8 cellular contexts compared by ENCODE assay signal in genomic region chr1:30823969-30824735, GRCh38.
A peak's percentile ranks its signal among the peaks of the same experiment; 100 is the strongest.
DNase-seq lines count a peak whose midpoint lies in the region; ATAC-seq and TF ChIP-seq lines count a peak whose summit lies in the region.

No MANE protein-coding gene starts in this region.

- H3K4me1 Mint-ChIP-seq in T-cell, result peaks cover 22 to 29% (median 25%) of the 10 kb centered on the region in 3 donors
- peaks cover 33% of the 10 kb centered on the region for H3K4me1 Mint-ChIP-seq in type B pancreatic cell (ENCODE audit: unreplicated experiment)

- intact Hi-C loops in cardiac septum (cut with DNase I), result loop anchor here (5.0 kb wide), 1 partner anchor 63 kb away; no protein-coding TSS in a partner anchor

- peak overlapping the region; percentile 88 for H3K27ac ChIP-seq in parathyroid adenoma

- H3K27ac Mint-ChIP-seq in T-cell (peak overlapping the region in 1 of 2 donors; percentile 65), type B pancreatic cell (peak overlapping the region; percentile 84)

- POLR2A ChIA-PET in T-cell (lab: Charles Lee), result no interaction called here

- DNase-seq in GM06990 (ENCODE audit: extremely low read depth, insufficient read length), result peak; percentile 89
- DNase-seq in NCI-H146 (lab: John Stamatoyannopoulos, UW), result peak; percentile 90
- DNase-seq in T-cell, result peak in 31 of 34 experiments; percentile 11 to 50 (median 28)
- peak; percentile 100 for DNase-seq in amniotic epithelial cell (ENCODE audit: low read depth)
- DNase-seq in cardiac septum (ENCODE audit: low spot score), result peak; percentile 96
- DNase-seq in type B pancreatic cell (ENCODE audit: extremely low spot score, unreplicated experiment), result peak; percentile 95

- H3K9me3 Mint-ChIP-seq in T-cell (no peaks in the 10 kb centered on the region), type B pancreatic cell (no peaks in the 10 kb centered on the region)

- peaks cover 2% of the 10 kb centered on the region for H3K4me1 ChIP-seq in parathyroid adenoma

- no peaks in the 10 kb centered on the region for H3K9me3 ChIP-seq in parathyroid adenoma (ENCODE audit: control insufficient read depth, low read length)

- no peaks in the 10 kb centered on the region for H3K79me2 ChIP-seq in parathyroid adenoma

- H3K36me3 Mint-ChIP-seq in T-cell (no peaks in the 10 kb centered on the region), type B pancreatic cell (no peaks in the 10 kb centered on the region)

- H3K36me3 ChIP-seq in GM06990 (ENCODE audit: control insufficient read depth, insufficient read depth, low read length) (no peaks in the 10 kb centered on the region), parathyroid adenoma (ENCODE audit: control insufficient read depth, insufficient read depth, low read length) (no peaks in the 10 kb centered on the region)

- TF ChIP-seq CTCF in GM06990 (IDR thresholded peaks at IDR 0.05; ENCODE audit: insufficient read depth, low read length, poor library complexity, severe bottlenecking) (no peak), parathyroid adenoma (IDR thresholded peaks at IDR 0.05) (no peak), type B pancreatic cell (conservative IDR thresholded peaks at IDR 0.05) (no peak)

- peak overlapping the region; percentile 69 to 82 (median 75) for H3K4me3 Mint-ChIP-seq in T-cell
- H3K4me3 Mint-ChIP-seq in type B pancreatic cell, result peak overlapping the region; percentile 89

- H3K27me3 Mint-ChIP-seq in T-cell (peaks cover 53 to 68% of the 10 kb centered on the region in 2 donors), type B pancreatic cell (peaks cover 50% of the 10 kb centered on the region)

- peak overlapping the region; percentile 52 for H3K4me3 ChIP-seq in GM06990 (replicated peaks; ENCODE audit: low read depth, low read length)
- peak overlapping the region; percentile 57 for H3K4me3 ChIP-seq in parathyroid adenoma (ENCODE audit: low read depth, low read length)

- ATAC-seq in HG02852 (IDR thresholded peaks at IDR 0.05; ENCODE audit: unreplicated experiment) (peak; percentile 98), T-cell (replicated peaks in 1 of 4) (peak; percentile 68 to 88 (median 82))

- CTCF ChIA-PET in T-cell (lab: Charles Lee), result interaction anchor here in 1 of 2 donors (0.5 kb wide), 1 partner anchor 21 kb away, joined by 3 read pairs; no protein-coding TSS in a partner anchor

- H3K9ac ChIP-seq in parathyroid adenoma, result peak overlapping the region; percentile 61

- peak overlapping the region; percentile 89 for H3K4me2 ChIP-seq in parathyroid adenoma (ENCODE audit: low read length)

- H3K27me3 ChIP-seq in GM06990 (replicated peaks; ENCODE audit: control insufficient read depth, insufficient read depth, low read length) (no peaks in the 10 kb centered on the region; the same call in none of the 2 replicates), parathyroid adenoma (ENCODE audit: control insufficient read depth, insufficient read depth, low read length) (no peaks in the 10 kb centered on the region)

- H2AFZ ChIP-seq in parathyroid adenoma, result peak overlapping the region; percentile 93

Comparison
In these comparisons a context has a peak if more than half of its experiments do, and no peak if none do; other contexts are left out.
1. Peak in every context shown above with its lines: DNase-seq, ATAC-seq, H3K4me3 ChIP-seq and H3K27ac ChIP-seq.
2. DNase-seq: peak in every context shown above with its lines; median percentile 100 in amniotic epithelial cell; 96 in cardiac septum; 95 in type B pancreatic cell; 90 in NCI-H146; 89 in GM06990; 28 in T-cell.